Comparison of ENCODE assay signal across 12 cellular contexts in genomic region chr1:25754421-25755195, GRCh38. TPM values are rescaled to one million over a fixed set of nuclear protein-coding genes. Genes with fewer than 3 reads are reported as not detected.
DNase-seq lines count a peak whose midpoint lies in the region; ATAC-seq and TF ChIP-seq lines count a peak whose summit lies in the region.
"Had no signal": no experiment of that assay in that cellular context is flagged by ENCODE, and none has a peak within 500 bp of the region (broad histone marks: within the 10 kb centered on the region; RNA-seq: fewer than 3 reads in every experiment).

No MANE protein-coding gene starts in this region.

- TF ChIP-seq CTCF in CD14-positive monocyte (IDR thresholded peaks at IDR 0.05): no peak

- H3K27me3 Mint-ChIP-seq in CD14-positive monocyte (ENCODE audit: low read depth in 3 of 3): peaks cover 0 to 3% (median 0%) of the 10 kb centered on the region in 3 donors
- H3K27me3 Mint-ChIP-seq: stimulated activated naive CD8-positive, alpha-beta T cell treated with anti-CD3 and anti-CD28 coated beads, Interleukin-15, Interleukin-2, amounts not matched to agents 100 ng/mL and 50 ng/mL, for 24 hours had no signal

- peaks cover 0 to 2% (median 0%) of the 10 kb centered on the region in 7 donors for H3K9me3 Mint-ChIP-seq in CD14-positive monocyte
- H3K9me3 Mint-ChIP-seq: mesothelial cell of epicardium; stimulated activated naive CD8-positive, alpha-beta T cell treated with anti-CD3 and anti-CD28 coated beads, Interleukin-15, Interleukin-2, amounts not matched to agents 100 ng/mL and 50 ng/mL, for 24 hours had no signal

- H3K36me3 Mint-ChIP-seq in CD14-positive monocyte: peaks cover 23 to 28% of the 10 kb centered on the region in 2 donors
- H3K36me3 Mint-ChIP-seq: mesothelial cell of epicardium had no signal

- POLR2A ChIA-PET in HEK293T (lab: Yijun Ruan, JAX): interaction anchor here (1.1 kb wide), 1 partner anchor 11 kb away, joined by 3 read pairs; no protein-coding TSS in a partner anchor

- H3K4me1 Mint-ChIP-seq in CD14-positive monocyte: peaks cover 20% of the 10 kb centered on the region

- peak; percentile 21 for ATAC-seq in Right ventricle myocardium superior (ENCODE audit: poor library complexity)
- no peak for ATAC-seq in left ventricle myocardium superior

- no peak overlapping the region for H3K4me3 Mint-ChIP-seq in CD14-positive monocyte
- H3K4me3 Mint-ChIP-seq: mesothelial cell of epicardium; stimulated activated naive CD8-positive, alpha-beta T cell treated with anti-CD3 and anti-CD28 coated beads, Interleukin-15, Interleukin-2, amounts not matched to agents 100 ng/mL and 50 ng/mL, for 24 hours had no signal

- intact Hi-C loops in Right ventricle myocardium superior (cut with DNase I) (no loop called here), left ventricle myocardium superior (cut with micrococcal nuclease) (no loop called here), CD14-positive monocyte (cut with micrococcal nuclease) (no loop called here)

- CTCF ChIA-PET in HEK293T (lab: Yijun Ruan, JAX): no interaction called here

- DNase-seq in Right ventricle myocardium superior (no peak), left ventricle myocardium superior (no peak), inferior parietal cortex (ENCODE audit: extremely low spot score) (peak; percentile 47), NCI-H774 (lab: John Stamatoyannopoulos, UW) (no peak), HEK293T (ENCODE audit: extremely low spot score) (no peak), CD14-positive monocyte (ENCODE audit: low spot score) (no peak)
- peak; percentile 36 to 47 for DNase-seq in activated T-cell treated with anti-CD3 and anti-CD28 coated beads, Interleukin-2, amount 50 U/mL, for 48 hours
- DNase-seq: NCI-H2227 treated with DMSO at 0.1 percent for 48 hours, small intestine had no signal

- no peak overlapping the region for H3K27ac Mint-ChIP-seq in CD14-positive monocyte
- H3K27ac Mint-ChIP-seq: mesothelial cell of epicardium; stimulated activated naive CD8-positive, alpha-beta T cell treated with anti-CD3 and anti-CD28 coated beads, Interleukin-15, Interleukin-2, amounts not matched to agents 100 ng/mL and 50 ng/mL, for 24 hours had no signal

- peak overlapping the region; percentile 33 for H3K27ac ChIP-seq in temporal lobe (ENCODE audit: low read depth, low read length)

TF ChIP-seq in HEK293T, 16 proteins besides CTCF, POLR2A, EP300 and RAD21:
- no peak for TF ChIP-seq ELF4 (IDR thresholded peaks at IDR 0.05)
- TF ChIP-seq LEF1 (IDR thresholded peaks at IDR 0.05; ENCODE audit: borderline replicate concordance): no peak
- no peak for TF ChIP-seq CTBP1 (IDR thresholded peaks at IDR 0.05; ENCODE audit: borderline replicate concordance)
- TF ChIP-seq FOXA1 (IDR thresholded peaks at IDR 0.05): no peak
- TF ChIP-seq L3MBTL2 (conservative IDR thresholded peaks at IDR 0.05): no peak
- no peak for TF ChIP-seq SP1 (IDR thresholded peaks at IDR 0.05)
- TF ChIP-seq ARNT (IDR thresholded peaks at IDR 0.05): no peak
- TF ChIP-seq HDGF (IDR thresholded peaks at IDR 0.05; ENCODE audit: borderline replicate concordance): no peak
- no peak for TF ChIP-seq BHLHE40 (IDR thresholded peaks at IDR 0.05; ENCODE audit: borderline replicate concordance)
- no peak for TF ChIP-seq ZNF384 (IDR thresholded peaks at IDR 0.05)
- no peak for TF ChIP-seq FOXK2 (IDR thresholded peaks at IDR 0.05)
- TF ChIP-seq FOXM1 (IDR thresholded peaks at IDR 0.05; ENCODE audit: borderline replicate concordance): no peak
- no peak for TF ChIP-seq TARDBP (IDR thresholded peaks at IDR 0.05)
- no peak for TF ChIP-seq NFRKB (IDR thresholded peaks at IDR 0.05)
TF ChIP-seq in HEK293T: peak in this region for 0.

RNA-seq across cellular contexts. Expression of gene SELENON, which starts 45.4 kb away (rescaled TPM):
- total RNA-seq in Right ventricle myocardium superior (39.6 TPM), left ventricle myocardium superior (46.3 TPM), temporal lobe (16.5 TPM)
- 1 to 10 TPM; 1.5 to 3.5 TPM for polyA plus RNA-seq in CD14-positive monocyte

Comparison
In these comparisons a context has a peak if more than half of its experiments do, and no peak if none do; other contexts are left out.
1. DNase-seq: peak in activated T-cell treated with anti-CD3 and anti-CD28 coated beads, Interleukin-2, amount 50 U/mL, for 48 hours (2 of 2) and inferior parietal cortex (single experiment); none in Right ventricle myocardium superior (single experiment), left ventricle myocardium superior (single experiment), NCI-H774 (single experiment), HEK293T (single experiment) and CD14-positive monocyte (single experiment).